ENCODE assay signal across 18 cellular contexts in the genomic region with DNA sequence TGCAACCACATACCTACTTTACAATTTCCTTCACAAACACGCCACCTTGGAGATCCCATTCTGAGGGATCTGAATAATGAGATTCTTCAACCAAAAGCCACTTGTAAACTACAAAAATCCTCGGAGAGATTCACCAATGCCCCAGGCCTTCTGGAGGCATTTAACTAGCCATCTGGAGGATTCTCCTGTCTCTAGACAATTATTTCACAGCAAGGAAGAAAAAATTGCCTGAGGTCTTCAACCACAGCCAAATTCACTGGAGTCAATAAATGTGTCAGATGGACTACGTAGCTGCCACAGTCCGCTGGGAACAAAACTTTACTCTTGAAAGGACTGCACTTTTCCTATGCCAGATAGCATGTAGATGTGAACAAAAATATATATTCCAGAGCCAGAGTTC. TPM values are rescaled to one million over a fixed set of nuclear protein-coding genes. Genes with fewer than 3 reads are reported as not detected.
"Had no signal": no experiment of that assay in that cellular context is flagged by ENCODE, and none has a peak within 500 bp of the region (broad histone marks: within the 10 kb centered on the region; RNA-seq: fewer than 3 reads in every experiment).

No MANE protein-coding gene starts in this region.

- H3K27ac Mint-ChIP-seq: activated naive CD8-positive, alpha-beta T cell; naive thymus-derived CD8-positive, alpha-beta T cell; stimulated activated memory B cell treated with anti-CD40 and anti-IgM and Interleukin-4, amounts not matched to agents 10 μg/mL and 1 μg/mL and 100 μg/mL, for 72 hours; T-helper 2 cell treated with Interferon-gamma antibody and Interleukin-4, amounts not matched to agents 5 μg/mL and 100 μg/mL, for 36 hours had no signal

- H3K36me3 Mint-ChIP-seq: activated naive CD8-positive, alpha-beta T cell; naive thymus-derived CD8-positive, alpha-beta T cell; stimulated activated memory B cell treated with anti-CD40 and anti-IgM and Interleukin-4, amounts not matched to agents 10 μg/mL and 1 μg/mL and 100 μg/mL, for 72 hours had no signal

- H3K4me3 Mint-ChIP-seq: activated naive CD8-positive, alpha-beta T cell; naive thymus-derived CD8-positive, alpha-beta T cell; stimulated activated memory B cell treated with anti-CD40 and anti-IgM and Interleukin-4, amounts not matched to agents 10 μg/mL and 1 μg/mL and 100 μg/mL, for 72 hours; T-helper 2 cell treated with Interferon-gamma antibody and Interleukin-4, amounts not matched to agents 5 μg/mL and 100 μg/mL, for 36 hours had no signal

- H3K9me3 Mint-ChIP-seq: T-helper 2 cell treated with Interferon-gamma antibody and Interleukin-4, amounts not matched to agents 5 μg/mL and 100 μg/mL, for 36 hours had no signal

- H3K9ac ChIP-seq: parathyroid adenoma had no signal

- H3K9me3 ChIP-seq: left ventricle myocardium inferior, sigmoid colon, thoracic aorta, upper lobe of right lung had no signal

- H3K4me1 ChIP-seq: foreskin keratinocyte, left ventricle myocardium inferior, parathyroid adenoma, sigmoid colon, upper lobe of right lung had no signal

- DNase-seq: activated CD4-positive, alpha-beta T cell treated with anti-CD3 and anti-CD28 coated beads, Interleukin-2, amount 50 U/mL, for 4 hours; dermis blood vessel endothelial cell; effector memory CD4-positive, alpha-beta T cell; foreskin keratinocyte; head of caudate nucleus; kidney glomerular epithelial cell; left ventricle myocardium inferior; mesendoderm; naive thymus-derived CD8-positive, alpha-beta T cell; sigmoid colon; stimulated activated CD4-positive, alpha-beta T cell treated with anti-CD3 and anti-CD28 coated beads, Interleukin-4, amount 100 ng/mL, for 4 hours; upper lobe of right lung had no signal

- H3K36me3 ChIP-seq: left ventricle myocardium inferior, sigmoid colon, thoracic aorta, upper lobe of right lung had no signal

- H3K4me3 ChIP-seq: left ventricle myocardium inferior, sigmoid colon, thoracic aorta, upper lobe of right lung had no signal

- ATAC-seq: foreskin keratinocyte; naive thymus-derived CD8-positive, alpha-beta T cell; stimulated activated memory B cell treated with anti-CD40 and anti-IgM and Interleukin-4, amounts not matched to agents 10 μg/mL and 1 μg/mL and 100 μg/mL, for 72 hours; upper lobe of right lung had no signal

- H3K27ac ChIP-seq: epithelial cell of prostate, foreskin keratinocyte, left ventricle myocardium inferior, parathyroid adenoma, sigmoid colon, thoracic aorta, upper lobe of right lung had no signal

- H3K27me3 ChIP-seq: foreskin keratinocyte, sigmoid colon, upper lobe of right lung had no signal

- H2AFZ ChIP-seq: parathyroid adenoma had no signal

RNA-seq across cellular contexts. Expression of a gene that starts 19.0 kb away (rescaled TPM):
- total RNA-seq: left ventricle myocardium inferior; naive thymus-derived CD8-positive, alpha-beta T cell; thoracic aorta had no signal
- polyA plus RNA-seq: naive thymus-derived CD8-positive, alpha-beta T cell had no signal
